ENCODE assay signal across 1 cellular context in genomic region chr17:79850571-79851460, GRCh38.
TF ChIP-seq lines count a peak whose summit lies in the region.

No MANE protein-coding gene starts in this region.

TF ChIP-seq in HEK293, 187 proteins besides CTCF, POLR2A, EP300 and RAD21 (continued from another document):
- TF ChIP-seq PATZ1 (tag by site-specific recombination; IDR thresholded peaks at IDR 0.05) (no peak), ZNF639 (tag by site-specific recombination; IDR thresholded peaks at IDR 0.05) (no peak), ZNF843 (tag by site-specific recombination; IDR thresholded peaks at IDR 0.05) (no peak)
